ENCODE assay signal across 17 cellular contexts in the genomic region with DNA sequence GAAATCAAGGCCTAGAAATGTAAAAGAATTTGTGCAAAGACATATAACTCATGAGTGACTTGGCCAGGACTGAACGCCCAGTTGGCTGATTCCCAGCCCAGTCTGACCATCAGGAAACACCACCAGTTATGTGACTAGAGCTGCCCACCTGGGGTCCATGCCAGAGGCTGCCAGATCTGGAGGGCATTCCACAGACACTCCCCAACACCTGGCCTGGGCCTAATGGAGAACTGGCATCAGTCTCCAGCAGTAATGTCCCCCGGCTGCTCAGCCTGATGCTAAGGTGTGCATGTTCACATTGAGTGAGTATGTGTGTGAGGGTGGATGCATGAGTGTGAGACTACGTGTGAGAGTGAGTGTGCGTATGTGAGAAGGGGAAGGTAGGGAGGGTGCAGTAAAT. TPM values are rescaled to one million over a fixed set of nuclear protein-coding genes. Genes with fewer than 3 reads are reported as not detected.
DNase-seq lines count a peak whose midpoint lies in the region; ATAC-seq and TF ChIP-seq lines count a peak whose summit lies in the region.
"Had no signal": no experiment of that assay in that cellular context is flagged by ENCODE, and none has a peak within 500 bp of the region (broad histone marks: within the 10 kb centered on the region; RNA-seq: fewer than 3 reads in every experiment).

No MANE protein-coding gene starts in this region.

- peaks cover 20% of the 10 kb centered on the region for H3K79me2 ChIP-seq in osteoblast (ENCODE audit: insufficient read depth, low read length)

- H3K27me3 ChIP-seq in osteoblast (ENCODE audit: insufficient read depth, low read length) = no peaks in the 10 kb centered on the region
- H3K27me3 ChIP-seq: BLaER1 treated with 17β-estradiol and CSF1 and Interleukin-3, amounts not matched to agents 10 nM and 100 nM had no signal

- H3K4me3 ChIP-seq in osteoblast (ENCODE audit: insufficient read depth, low read length) = no peak overlapping the region
- H3K4me3 ChIP-seq: BLaER1 treated with 17β-estradiol and CSF1 and Interleukin-3, amounts not matched to agents 10 nM and 100 nM; GM23338 had no signal

- TF ChIP-seq CTCF in osteoblast (IDR thresholded peaks at IDR 0.05; ENCODE audit: extremely low read depth, low read depth, low read length) = no peak

- H3K9me3 ChIP-seq in osteoblast (ENCODE audit: low read depth, low read length) = no peaks in the 10 kb centered on the region

- peak; percentile 18 for DNase-seq in activated CD8-positive, alpha-beta memory T cell treated with anti-CD3 and anti-CD28 coated beads, Interleukin-2, amount 50 U/mL, for 48 hours
- DNase-seq in activated CD8-positive, alpha-beta memory T cell treated with anti-CD3 and anti-CD28 coated beads, Interleukin-2, amount 10 ng/mL, durations not matched to agents 7 days and 5 days = no peak
- DNase-seq in osteoblast (ENCODE audit: insufficient read length, low spot score, missing footprints) (no peak), ureter (ENCODE audit: low spot score) (peak; percentile 37), NK-92 (lab: John Stamatoyannopoulos, UW; ENCODE audit: unreplicated experiment) (no peak), cerebellar nuclear complex (lab: John Stamatoyannopoulos, UW) (no peak)
- DNase-seq: DND-41, KG1, NCI-H1436 treated with DMSO at 0.1 percent for 48 hours, NCI-H2081, NCI-H510A treated with DMSO at 0.1 percent for 48 hours, NCI-H82, Right ventricle myocardium superior had no signal

- H3K4me2 ChIP-seq in osteoblast (ENCODE audit: insufficient read depth, low read length) = peak overlapping the region; percentile 10
- H3K4me2 ChIP-seq: BLaER1 treated with 17β-estradiol and CSF1 and Interleukin-3, amounts not matched to agents 10 nM and 100 nM; GM23338 had no signal

- peaks cover 28% of the 10 kb centered on the region for H3K4me1 ChIP-seq in osteoblast (ENCODE audit: insufficient read depth, low read length)
- H3K4me1 ChIP-seq: BLaER1 treated with 17β-estradiol and CSF1 and Interleukin-3, amounts not matched to agents 10 nM and 100 nM had no signal

- no peak for ATAC-seq in activated CD8-positive, alpha-beta memory T cell treated with anti-CD3 and anti-CD28 coated beads, Interleukin-2, amount 10 ng/mL, durations not matched to agents 7 days and 5 days
- no peak for ATAC-seq in GM21360 (IDR thresholded peaks at IDR 0.05; ENCODE audit: unreplicated experiment)
- ATAC-seq: GM23338 had no signal

- H3K27ac ChIP-seq in cingulate gyrus (ENCODE audit: low read depth, low read length) (peak overlapping the region; percentile 98), osteoblast (ENCODE audit: low read depth, low read length) (no peak overlapping the region)
- H3K27ac ChIP-seq: BLaER1 treated with 17β-estradiol and CSF1 and Interleukin-3, amounts not matched to agents 10 nM and 100 nM had no signal

- no peak overlapping the region for H3K27ac Mint-ChIP-seq in activated CD8-positive, alpha-beta memory T cell treated with anti-CD3 and anti-CD28 coated beads, Interleukin-2, amount 10 ng/mL, durations not matched to agents 7 days and 5 days
- H3K27ac Mint-ChIP-seq: GM23338 had no signal

- H3K4me1 Mint-ChIP-seq in activated CD8-positive, alpha-beta memory T cell treated with anti-CD3 and anti-CD28 coated beads, Interleukin-2, amount 10 ng/mL, durations not matched to agents 7 days and 5 days = no peaks in the 10 kb centered on the region
- H3K4me1 Mint-ChIP-seq: GM23338 had no signal

- H4K20me1 ChIP-seq in osteoblast (ENCODE audit: insufficient read depth, low read length) = no peaks in the 10 kb centered on the region
- H4K20me1 ChIP-seq: BLaER1 treated with 17β-estradiol and CSF1 and Interleukin-3, amounts not matched to agents 10 nM and 100 nM had no signal

- H2AFZ ChIP-seq in osteoblast (ENCODE audit: low read length) = no peak overlapping the region
- H2AFZ ChIP-seq: GM23338 had no signal

- H3K9me3 Mint-ChIP-seq in activated CD8-positive, alpha-beta memory T cell treated with anti-CD3 and anti-CD28 coated beads, Interleukin-2, amount 10 ng/mL, durations not matched to agents 7 days and 5 days (ENCODE audit: low read depth) = no peaks in the 10 kb centered on the region

- peaks cover 2% of the 10 kb centered on the region for H3K36me3 Mint-ChIP-seq in activated CD8-positive, alpha-beta memory T cell treated with anti-CD3 and anti-CD28 coated beads, Interleukin-2, amount 10 ng/mL, durations not matched to agents 7 days and 5 days

- no peaks in the 10 kb centered on the region for H3K36me3 ChIP-seq in osteoblast (ENCODE audit: insufficient read depth, low read length)
- H3K36me3 ChIP-seq: BLaER1 treated with 17β-estradiol and CSF1 and Interleukin-3, amounts not matched to agents 10 nM and 100 nM had no signal

- CTCF ChIA-PET in activated CD8-positive, alpha-beta memory T cell treated with anti-CD3 and anti-CD28 coated beads, Interleukin-2, amount 10 ng/mL, durations not matched to agents 7 days and 5 days (lab: Charles Lee) = interaction anchor here (0.7 kb wide), 1 partner anchor 37 kb away, joined by 3 read pairs; no protein-coding TSS in a partner anchor

- no peaks in the 10 kb centered on the region for H3K27me3 Mint-ChIP-seq in activated CD8-positive, alpha-beta memory T cell treated with anti-CD3 and anti-CD28 coated beads, Interleukin-2, amount 10 ng/mL, durations not matched to agents 7 days and 5 days

- H3K4me3 Mint-ChIP-seq in activated CD8-positive, alpha-beta memory T cell treated with anti-CD3 and anti-CD28 coated beads, Interleukin-2, amount 10 ng/mL, durations not matched to agents 7 days and 5 days = no peak overlapping the region
- H3K4me3 Mint-ChIP-seq: GM23338 had no signal

RNA-seq across cellular contexts. Expression of a gene that starts 15.7 kb away (rescaled TPM):
- total RNA-seq in activated CD8-positive, alpha-beta memory T cell treated with anti-CD3 and anti-CD28 coated beads, Interleukin-2, amount 10 ng/mL, durations not matched to agents 7 days and 5 days = 10 to 100 TPM; 21.7 to 25.5 TPM
- total RNA-seq in osteoblast (25.6 and 34.4 TPM in 2 replicates), ureter (26.6 TPM)

RNA-seq across cellular contexts. Expression of a gene that starts 35.4 kb away (rescaled TPM):
- total RNA-seq in activated CD8-positive, alpha-beta memory T cell treated with anti-CD3 and anti-CD28 coated beads, Interleukin-2, amount 10 ng/mL, durations not matched to agents 7 days and 5 days = 1 to 10 TPM in 1 of 2 experiments, under 1 TPM in 1; 0.73 to 1.3 TPM
- total RNA-seq in osteoblast (not detected in 2 replicates), ureter (1.1 TPM)

Comparison
In these comparisons a context has a peak if more than half of its experiments do, and no peak if none do; other contexts are left out.
1. DNase-seq: peak in activated CD8-positive, alpha-beta memory T cell treated with anti-CD3 and anti-CD28 coated beads, Interleukin-2, amount 50 U/mL, for 48 hours (single experiment) and ureter (single experiment); none in activated CD8-positive, alpha-beta memory T cell treated with anti-CD3 and anti-CD28 coated beads, Interleukin-2, amount 10 ng/mL, durations not matched to agents 7 days and 5 days (single experiment), osteoblast (single experiment), NK-92 (single experiment) and cerebellar nuclear complex (0 of 2).